ENCODE assay signal across 20 cellular contexts in the genomic region with DNA sequence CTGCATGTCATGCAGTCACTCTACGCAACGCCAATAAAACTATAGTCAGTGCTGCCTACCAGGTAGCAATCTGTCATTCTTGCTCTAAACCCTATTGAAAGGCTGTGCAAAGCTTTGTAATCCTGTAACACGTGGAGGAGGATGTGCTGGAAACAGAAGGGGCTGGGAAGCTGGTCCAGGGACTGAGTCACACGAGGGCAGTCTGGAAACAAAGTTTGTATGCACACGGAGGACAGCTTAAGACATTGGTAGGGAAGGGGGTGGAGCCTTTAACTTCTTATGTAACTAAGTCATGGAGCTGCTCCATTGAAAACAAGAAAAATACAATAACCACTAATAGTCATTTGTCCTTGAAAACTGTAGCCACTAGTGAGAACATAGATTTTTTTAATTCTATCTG.
A peak's percentile ranks its signal among the peaks of the same experiment; 100 is the strongest.
DNase-seq lines count a peak whose midpoint lies in the region; ATAC-seq, FAIRE-seq and TF ChIP-seq lines count a peak whose summit lies in the region.
"Had no signal": no experiment of that assay in that cellular context is flagged by ENCODE, and none has a peak within 500 bp of the region (broad histone marks: within the 10 kb centered on the region; RNA-seq: fewer than 3 reads in every experiment).

No MANE protein-coding gene starts in this region.

- H3K36me3 ChIP-seq in bronchial epithelial cell (ENCODE audit: control insufficient read depth, insufficient read depth, low read length) (no peaks in the 10 kb centered on the region), left lung (no peaks in the 10 kb centered on the region)
- H3K36me3 ChIP-seq: upper lobe of right lung had no signal

- peaks cover 6 to 8% of the 10 kb centered on the region in 2 donors for H3K4me1 Mint-ChIP-seq in effector memory CD8-positive, alpha-beta T cell (ENCODE audit: low read depth in 2 of 2)

- H3K9me3 Mint-ChIP-seq in effector memory CD8-positive, alpha-beta T cell: no peaks in the 10 kb centered on the region
- H3K9me3 Mint-ChIP-seq: memory B cell had no signal

- TF ChIP-seq CTCF in AG04450 (IDR thresholded peaks at IDR 0.05; ENCODE audit: low read depth, low read length) (no peak), bronchial epithelial cell (IDR thresholded peaks at IDR 0.05; ENCODE audit: insufficient read depth, low read length, severe bottlenecking) (no peak), left lung (IDR thresholded peaks at IDR 0.05) (no peak)

- CTCF ChIA-PET in AG04450 (lab: Charles Lee): no interaction called here

- no peak overlapping the region for H3K4me3 Mint-ChIP-seq in effector memory CD8-positive, alpha-beta T cell
- H3K4me3 Mint-ChIP-seq: memory B cell; T-helper 1 cell treated with Interleukin-12 subunit alpha and Interleukin-12 subunit beta and Interleukin-4 antibody, amounts not matched to agents 30 μg/mL and 1 μg/mL, for 36 hours had no signal

- ATAC-seq in left lung (peak; percentile 40), GM21576 (IDR thresholded peaks at IDR 0.05; ENCODE audit: unreplicated experiment) (no peak)
- no peak for ATAC-seq in effector memory CD8-positive, alpha-beta T cell (replicated peaks)

- intact Hi-C loops in left lung (cut with DNase I): no loop called here

- no peaks in the 10 kb centered on the region for H3K4me1 ChIP-seq in left lung

- POLR2A ChIA-PET in AG04450 (lab: Yijun Ruan, JAX): no interaction called here

- H3K27me3 ChIP-seq in AG04450 (ENCODE audit: control insufficient read depth, insufficient read depth, low read length): no peaks in the 10 kb centered on the region
- no peaks in the 10 kb centered on the region for H3K27me3 ChIP-seq in bronchial epithelial cell (ENCODE audit: control insufficient read depth, insufficient read depth, low read length)
- no peaks in the 10 kb centered on the region for H3K27me3 ChIP-seq in left lung
- H3K27me3 ChIP-seq: upper lobe of right lung had no signal

- H3K27ac Mint-ChIP-seq in effector memory CD8-positive, alpha-beta T cell: no peak overlapping the region
- H3K27ac Mint-ChIP-seq: memory B cell had no signal

- H3K27ac ChIP-seq in AG04450 (ENCODE audit: low read depth, low read length): peak overlapping the region; percentile 22
- H3K27ac ChIP-seq in left lung: no peak overlapping the region
- H3K27ac ChIP-seq: RWPE1, upper lobe of right lung had no signal

- H3K36me3 Mint-ChIP-seq in effector memory CD8-positive, alpha-beta T cell (ENCODE audit: insufficient read depth): no peaks in the 10 kb centered on the region

- H3K4me3 ChIP-seq in AG04450 (ENCODE audit: low read depth, low read length) (no peak overlapping the region), bronchial epithelial cell (ENCODE audit: low read depth, low read length) (no peak overlapping the region), left lung (no peak overlapping the region)
- H3K4me3 ChIP-seq: GM12878, skin epidermis, upper lobe of right lung had no signal

- no peak for FAIRE-seq in bronchial epithelial cell (lab: Jason Lieb, UNC)
- FAIRE-seq: GM12878, H1 had no signal

- H3K27me3 Mint-ChIP-seq in effector memory CD8-positive, alpha-beta T cell: no peaks in the 10 kb centered on the region
- H3K27me3 Mint-ChIP-seq: memory B cell had no signal

- H3K9me3 ChIP-seq in AG04450 (ENCODE audit: control insufficient read depth, insufficient read depth, low read length) (no peaks in the 10 kb centered on the region), left lung (no peaks in the 10 kb centered on the region)
- H3K9me3 ChIP-seq: upper lobe of right lung had no signal

- DNase-seq in AG04450 (ENCODE audit: low read depth, low spot score) (no peak), M059J (ENCODE audit: low read depth) (peak; percentile 77), bronchial epithelial cell (ENCODE audit: low read depth) (peak; percentile 15), left lung (no peak), NCI-H345 treated with DMSO at 0.1 percent for 48 hours (lab: John Stamatoyannopoulos, UW; ENCODE audit: unreplicated experiment) (no peak)
- no peak for DNase-seq in activated naive CD4-positive, alpha-beta T cell treated with Interleukin-2 at 50 U/mL for 16 hours
- no peak for DNase-seq in effector memory CD8-positive, alpha-beta T cell
- DNase-seq: activated CD4-positive, CD25-positive, alpha-beta regulatory T cell treated with anti-CD3 and anti-CD28 coated beads, Interleukin-2, amount 50 U/mL, for 72 hours; activated gamma-delta T cell treated with Interleukin-2 at 50 U/mL for 16 hours; NCI-H2107; NCI-H748 treated with DMSO at 0.1 percent for 48 hours; stimulated activated naive CD4-positive, alpha-beta T cell; upper lobe of right lung had no signal

Comparison
In these comparisons a context has a peak if more than half of its experiments do, and no peak if none do; other contexts are left out.
1. DNase-seq: peak in M059J (single experiment) and bronchial epithelial cell (single experiment); none in AG04450 (single experiment), left lung (0 of 2), NCI-H345 treated with DMSO at 0.1 percent for 48 hours (single experiment), activated naive CD4-positive, alpha-beta T cell treated with Interleukin-2 at 50 U/mL for 16 hours (single experiment) and effector memory CD8-positive, alpha-beta T cell (0 of 3).